11 cellular contexts compared by ENCODE assay signal in the genomic region with DNA sequence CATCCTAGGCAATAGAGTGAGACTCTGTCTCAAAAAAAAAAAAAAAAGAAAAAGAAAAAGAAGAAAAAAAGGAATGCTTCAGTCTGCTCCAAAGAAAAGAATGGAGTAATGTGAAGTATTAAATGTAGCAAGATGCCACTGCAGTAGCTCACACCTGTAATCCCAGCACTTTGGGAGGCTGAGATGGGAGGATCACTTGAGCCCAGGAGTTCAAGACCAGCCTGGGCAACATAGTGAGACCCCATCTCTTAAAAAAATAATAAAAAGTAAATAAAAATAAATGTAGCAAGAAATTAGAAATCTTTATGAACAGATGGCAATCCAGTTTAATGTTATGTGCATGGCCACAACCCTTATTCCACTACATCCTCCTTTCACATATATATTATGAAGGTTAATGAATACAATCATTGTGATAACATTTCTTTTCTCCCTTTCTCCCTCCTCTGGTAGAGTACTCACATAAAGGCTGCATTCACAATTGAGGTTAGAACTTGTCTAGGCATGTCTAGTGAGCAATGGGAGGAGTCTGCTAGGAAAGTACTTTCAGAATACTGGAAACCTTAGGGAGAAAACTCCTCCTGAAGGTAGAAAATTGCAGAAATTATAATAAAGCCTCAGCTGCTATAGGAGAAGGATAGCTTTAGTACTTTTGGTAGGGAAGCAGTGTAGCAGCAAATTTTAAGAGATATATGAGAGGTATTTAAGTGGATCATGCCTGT. TPM values are rescaled to one million over a fixed set of nuclear protein-coding genes. Genes with fewer than 3 reads are reported as not detected.
DNase-seq lines count a peak whose midpoint lies in the region; ATAC-seq and TF ChIP-seq lines count a peak whose summit lies in the region.
"Had no signal": no experiment of that assay in that cellular context is flagged by ENCODE, and none has a peak within 500 bp of the region (broad histone marks: within the 10 kb centered on the region; RNA-seq: fewer than 3 reads in every experiment).

No MANE protein-coding gene starts in this region.

- peak overlapping the region; percentile 39 to 81 for H3K27ac Mint-ChIP-seq in stimulated activated naive CD8-positive, alpha-beta T cell treated with anti-CD3 and anti-CD28 coated beads, Interleukin-15, amount 100 ng/mL, for 72 hours

- DNase-seq in stimulated activated naive CD8-positive, alpha-beta T cell treated with anti-CD3 and anti-CD28 coated beads, Interleukin-15, amount 100 ng/mL, for 72 hours, result no peak
- DNase-seq in stimulated activated naive CD8-positive, alpha-beta T cell treated with anti-CD3 and anti-CD28 coated beads, Interleukin-15, Interleukin-2, amounts not matched to agents 100 U/mL and 50 U/mL, for 24 hours, result no peak
- DNase-seq in RWPE1 (ENCODE audit: low spot score), result peak; percentile 45
- peak; percentile 83 for DNase-seq in fibroblast of pulmonary artery (ENCODE audit: low read depth)
- DNase-seq in upper lobe of right lung, result no peak
- DNase-seq in ureter (ENCODE audit: low spot score), result no peak
- DNase-seq: adrenal gland, NCI-H345 had no signal

- no peaks in the 10 kb centered on the region for H3K27me3 Mint-ChIP-seq in stimulated activated naive CD8-positive, alpha-beta T cell treated with anti-CD3 and anti-CD28 coated beads, Interleukin-15, amount 100 ng/mL, for 72 hours

- TF ChIP-seq CTCF in RWPE1 (conservative IDR thresholded peaks at IDR 0.05; ENCODE audit: low read depth), result no peak
- peak; percentile 8 for TF ChIP-seq CTCF in fibroblast of pulmonary artery (IDR thresholded peaks at IDR 0.05; ENCODE audit: low read length, missing control alignments)
- TF ChIP-seq CTCF in upper lobe of right lung (IDR thresholded peaks at IDR 0.05), result no peak

- no peaks in the 10 kb centered on the region for H3K27me3 ChIP-seq in upper lobe of right lung
- H3K27me3 ChIP-seq: adrenal gland had no signal

- no peak for ATAC-seq in stimulated activated naive CD8-positive, alpha-beta T cell treated with anti-CD3 and anti-CD28 coated beads, Interleukin-15, amount 100 ng/mL, for 72 hours
- ATAC-seq in stimulated activated naive CD8-positive, alpha-beta T cell treated with anti-CD3 and anti-CD28 coated beads, Interleukin-15, Interleukin-2, amounts not matched to agents 100 U/mL and 50 U/mL, for 24 hours, result no peak
- peak; percentile 47 for ATAC-seq in upper lobe of right lung
- ATAC-seq in HG03097 (IDR thresholded peaks at IDR 0.05; ENCODE audit: low FRiP score, unreplicated experiment), result no peak
- no peak for ATAC-seq in HG02970 (IDR thresholded peaks at IDR 0.05; ENCODE audit: low FRiP score, unreplicated experiment)

- H3K9me3 Mint-ChIP-seq in stimulated activated naive CD8-positive, alpha-beta T cell treated with anti-CD3 and anti-CD28 coated beads, Interleukin-15, amount 100 ng/mL, for 72 hours, result no peaks in the 10 kb centered on the region

- no peaks in the 10 kb centered on the region for H3K4me1 ChIP-seq in upper lobe of right lung
- H3K4me1 ChIP-seq: adrenal gland, parathyroid adenoma had no signal

- POLR2A ChIA-PET in RWPE1 (lab: Yijun Ruan, JAX; ENCODE audit: low non-redundant PET), result interaction anchor here (0.7 kb wide), 1 partner anchor 14 kb away, joined by 4 read pairs; no protein-coding TSS in a partner anchor

- no peaks in the 10 kb centered on the region for H3K36me3 ChIP-seq in upper lobe of right lung
- H3K36me3 ChIP-seq: adrenal gland had no signal

- CTCF ChIA-PET in RWPE1 (lab: Yijun Ruan, JAX), result interaction anchor here (0.6 to 1.1 kb wide), 2 partner anchors 25 to 476 kb away, joined by 3 read pairs; a partner anchor contains a TSS

- no peak overlapping the region for H3K4me3 ChIP-seq in fibroblast of pulmonary artery (replicated peaks; ENCODE audit: low read depth, low read length)
- no peak overlapping the region for H3K4me3 ChIP-seq in upper lobe of right lung
- H3K4me3 ChIP-seq: adrenal gland had no signal

- intact Hi-C loops in upper lobe of right lung (cut with DNase I), result no loop called here

- H3K4me1 Mint-ChIP-seq in stimulated activated naive CD8-positive, alpha-beta T cell treated with anti-CD3 and anti-CD28 coated beads, Interleukin-15, amount 100 ng/mL, for 72 hours, result no peaks in the 10 kb centered on the region

- H3K4me3 Mint-ChIP-seq in stimulated activated naive CD8-positive, alpha-beta T cell treated with anti-CD3 and anti-CD28 coated beads, Interleukin-15, amount 100 ng/mL, for 72 hours, result no peak overlapping the region

- H3K27ac ChIP-seq in RWPE1, result no peak overlapping the region
- no peak overlapping the region for H3K27ac ChIP-seq in upper lobe of right lung
- H3K27ac ChIP-seq: adrenal gland, parathyroid adenoma had no signal

- no peaks in the 10 kb centered on the region for H3K9me3 ChIP-seq in upper lobe of right lung
- H3K9me3 ChIP-seq: adrenal gland had no signal

RNA-seq across cellular contexts. Expression of a gene that starts 20.4 kb away (rescaled TPM):
- total RNA-seq in upper lobe of right lung (0.41 TPM), ureter (2.1 TPM)

RNA-seq across cellular contexts. Expression of a gene that starts 20.5 kb away (rescaled TPM):
- total RNA-seq in upper lobe of right lung (101 TPM), ureter (159 TPM)

RNA-seq across cellular contexts. Expression of a gene that starts 24.9 kb away (rescaled TPM):
- total RNA-seq in upper lobe of right lung (45.9 TPM), ureter (69.8 TPM)

Comparison
In these comparisons a context has a peak if more than half of its experiments do, and no peak if none do; other contexts are left out.
1. DNase-seq: peak in RWPE1 (single experiment) and fibroblast of pulmonary artery (single experiment); none in stimulated activated naive CD8-positive, alpha-beta T cell treated with anti-CD3 and anti-CD28 coated beads, Interleukin-15, amount 100 ng/mL, for 72 hours (0 of 2), stimulated activated naive CD8-positive, alpha-beta T cell treated with anti-CD3 and anti-CD28 coated beads, Interleukin-15, Interleukin-2, amounts not matched to agents 100 U/mL and 50 U/mL, for 24 hours (single experiment), upper lobe of right lung (single experiment) and ureter (single experiment).